In genomic region chr1:19385869-19386591, GRCh38 we compare ENCODE assay signal across 13 cellular contexts.
DNase-seq lines count a peak whose midpoint lies in the region; ATAC-seq, FAIRE-seq and TF ChIP-seq lines count a peak whose summit lies in the region.
"Had no signal": no experiment of that assay in that cellular context is flagged by ENCODE, and none has a peak within 500 bp of the region (broad histone marks: within the 10 kb centered on the region; RNA-seq: fewer than 3 reads in every experiment).

No MANE protein-coding gene starts in this region.

- H4K20me1 ChIP-seq in astrocyte (ENCODE audit: insufficient read depth, low read length): peaks cover 97% of the 10 kb centered on the region

- WGBS in right cardiac atrium: 30% methylated on average over 15 of the region's 15 CpGs

- no peak for DNase-seq in CD4-positive, CD25-positive, alpha-beta regulatory T cell
- DNase-seq in astrocyte (ENCODE audit: low read depth) (peak; percentile 62), right cardiac atrium (peak; percentile 77 to 82 (median 78)), gastrocnemius medialis (no peak), T1000 (lab: John Stamatoyannopoulos, UW) (no peak), UCSD-AML1 (lab: John Stamatoyannopoulos, UW; ENCODE audit: unreplicated experiment) (no peak), NCI-H1436 (lab: John Stamatoyannopoulos, UW) (no peak), SKM-1 (lab: John Stamatoyannopoulos, UW; ENCODE audit: unreplicated experiment) (no peak)
- DNase-seq: nucleus accumbens; stimulated activated CD8-positive, alpha-beta memory T cell treated with anti-CD3 and anti-CD28 coated beads, Interleukin-4, amount 100 ng/mL, for 48 hours had no signal

- H3K9me3 Mint-ChIP-seq in CD4-positive, CD25-positive, alpha-beta regulatory T cell: peaks cover 0 to 2% (median 0%) of the 10 kb centered on the region in 7 donors
- no peaks in the 10 kb centered on the region for H3K9me3 Mint-ChIP-seq in astrocyte (ENCODE audit: unreplicated experiment)
- H3K9me3 Mint-ChIP-seq: activated T-helper 2 cell treated with anti-CD3 and anti-CD28 coated beads, Interferon-gamma antibody, Interleukin-2, Interleukin-4, amounts not matched to agents 10 μg/mL and 5 μg/mL and 100 μg/mL, durations not matched to agents 14 hours and 24 hours and 36 hours; T-helper 1 cell treated with Interleukin-12 subunit alpha and Interleukin-12 subunit beta and Interleukin-4 antibody, amounts not matched to agents 30 μg/mL and 1 μg/mL, for 36 hours had no signal

- no peak for TF ChIP-seq POLR2A in gastrocnemius medialis (IDR thresholded peaks at IDR 0.05)

- H3K27me3 Mint-ChIP-seq in CD4-positive, CD25-positive, alpha-beta regulatory T cell: no peaks in the 10 kb centered on the region
- H3K27me3 Mint-ChIP-seq in astrocyte (ENCODE audit: low read depth, unreplicated experiment): no peaks in the 10 kb centered on the region

- peaks cover 15% of the 10 kb centered on the region for H3K4me1 ChIP-seq in CD4-positive, CD25-positive, alpha-beta regulatory T cell (ENCODE audit: control insufficient read depth, insufficient read depth, low read length, poor library complexity, severe bottlenecking)
- H3K4me1 ChIP-seq in astrocyte (ENCODE audit: insufficient read depth, low read length) (peaks cover 31% of the 10 kb centered on the region), right cardiac atrium (ENCODE audit: control insufficient read depth, insufficient read depth, low read length) (peaks cover 12% of the 10 kb centered on the region), gastrocnemius medialis (peaks cover 23% of the 10 kb centered on the region in 2 donors)

- H2AFZ ChIP-seq in astrocyte (ENCODE audit: low read depth, low read length): no peak overlapping the region

- H3K27me3 ChIP-seq in CD4-positive, CD25-positive, alpha-beta regulatory T cell (ENCODE audit: control insufficient read depth, insufficient read depth, low read length): no peaks in the 10 kb centered on the region
- H3K27me3 ChIP-seq in astrocyte (ENCODE audit: insufficient read depth, low read length) (no peaks in the 10 kb centered on the region), right cardiac atrium (ENCODE audit: control insufficient read depth, insufficient read depth) (no peaks in the 10 kb centered on the region), gastrocnemius medialis (no peaks in the 10 kb centered on the region)

- H3K27ac ChIP-seq in CD4-positive, CD25-positive, alpha-beta regulatory T cell (ENCODE audit: insufficient read depth, low read length, poor library complexity, severe bottlenecking): no peak overlapping the region
- H3K27ac ChIP-seq in astrocyte (ENCODE audit: low read depth, low read length) (peak overlapping the region; percentile 6), right cardiac atrium (ENCODE audit: low read length) (no peak overlapping the region), gastrocnemius medialis (peak overlapping the region in 3 of 4 donors; percentile 16 to 49 (median 47))
- H3K27ac ChIP-seq: epithelial cell of prostate had no signal

- H3K4me3 ChIP-seq in CD4-positive, CD25-positive, alpha-beta regulatory T cell (ENCODE audit: low read depth, low read length): no peak overlapping the region
- H3K4me3 ChIP-seq in astrocyte (ENCODE audit: insufficient read depth, low read depth, low read length): no peak overlapping the region
- H3K4me3 ChIP-seq in right cardiac atrium (ENCODE audit: low read length): no peak overlapping the region
- no peak overlapping the region for H3K4me3 ChIP-seq in gastrocnemius medialis

- peaks cover 14 to 58% (median 44%) of the 10 kb centered on the region in 4 donors for H3K4me1 Mint-ChIP-seq in CD4-positive, CD25-positive, alpha-beta regulatory T cell
- peaks cover 32% of the 10 kb centered on the region for H3K4me1 Mint-ChIP-seq in astrocyte (ENCODE audit: low read depth, unreplicated experiment)

- peaks cover 53% of the 10 kb centered on the region for H3K36me3 ChIP-seq in CD4-positive, CD25-positive, alpha-beta regulatory T cell (ENCODE audit: control insufficient read depth, insufficient read depth, low read length)
- H3K36me3 ChIP-seq in astrocyte (ENCODE audit: insufficient read depth, low read length) (peaks cover 12% of the 10 kb centered on the region), gastrocnemius medialis (peaks cover 0 to 8% of the 10 kb centered on the region in 2 donors)

- in situ Hi-C loops in gastrocnemius medialis (cut with MboI; ENCODE audit: low sequenced_read_pairs in 4 of 4): loop anchor here in 2 of 4 donors (10.0 to 25.0 kb wide), 3 partner anchors 99 to 269 kb away; partner anchors contain the start of gene CAPZB (in 2 of the 2)

- H3K36me3 Mint-ChIP-seq in CD4-positive, CD25-positive, alpha-beta regulatory T cell: peaks cover 26% of the 10 kb centered on the region
- peaks cover 15% of the 10 kb centered on the region for H3K36me3 Mint-ChIP-seq in astrocyte (ENCODE audit: low read depth, unreplicated experiment)

- no peak overlapping the region for H3K4me3 Mint-ChIP-seq in CD4-positive, CD25-positive, alpha-beta regulatory T cell
- H3K4me3 Mint-ChIP-seq in astrocyte (ENCODE audit: unreplicated experiment): no peak overlapping the region
- H3K4me3 Mint-ChIP-seq: T-helper 1 cell treated with Interleukin-12 subunit alpha and Interleukin-12 subunit beta and Interleukin-4 antibody, amounts not matched to agents 30 μg/mL and 1 μg/mL, for 36 hours had no signal

- FAIRE-seq in astrocyte (lab: Jason Lieb, UNC): peak; percentile 9

- TF ChIP-seq CTCF in astrocyte (IDR thresholded peaks at IDR 0.05; ENCODE audit: insufficient read depth, low read depth, low read length): no peak
- no peak for TF ChIP-seq CTCF in gastrocnemius medialis (IDR thresholded peaks at IDR 0.05 in 4 of 5, conservative IDR thresholded peaks at IDR 0.05 in 1 of 5)

- H3K4me2 ChIP-seq in astrocyte (ENCODE audit: low read length): peak overlapping the region; percentile 59

- peaks cover 90% of the 10 kb centered on the region for H3K79me2 ChIP-seq in astrocyte (ENCODE audit: insufficient read depth, low read length)

- intact Hi-C loops in right cardiac atrium (cut with DNase I) (loop anchor here in 1 of 4 donors (10.0 kb wide), 1 partner anchor 269 kb away; no protein-coding TSS in a partner anchor), gastrocnemius medialis (cut with DNase I; ENCODE audit: low total_unique reads) (no loop called here)

- peak overlapping the region in 2 of 3 donors; percentile 52 to 58 for H3K27ac Mint-ChIP-seq in CD4-positive, CD25-positive, alpha-beta regulatory T cell
- no peak overlapping the region for H3K27ac Mint-ChIP-seq in astrocyte (ENCODE audit: unreplicated experiment)
- H3K27ac Mint-ChIP-seq: T-helper 1 cell treated with Interleukin-12 subunit alpha and Interleukin-12 subunit beta and Interleukin-4 antibody, amounts not matched to agents 30 μg/mL and 1 μg/mL, for 36 hours had no signal

- H3K9me3 ChIP-seq in CD4-positive, CD25-positive, alpha-beta regulatory T cell (ENCODE audit: control insufficient read depth in 2 of 2, low read length in 2 of 2): no peaks in the 10 kb centered on the region
- H3K9me3 ChIP-seq in astrocyte (ENCODE audit: insufficient read depth, low read depth, low read length) (no peaks in the 10 kb centered on the region), right cardiac atrium (ENCODE audit: control insufficient read depth, low read length) (no peaks in the 10 kb centered on the region), gastrocnemius medialis (no peaks in the 10 kb centered on the region)

- H3K9ac ChIP-seq in astrocyte (ENCODE audit: low read length): no peak overlapping the region

- no peak for ATAC-seq in CD4-positive, CD25-positive, alpha-beta regulatory T cell (ENCODE audit: low read depth in 2 of 2)
- peak; percentile 87 to 88 for ATAC-seq in right cardiac atrium
- peak; percentile 38 to 70 for ATAC-seq in gastrocnemius medialis

Comparison
In these comparisons a context has a peak if more than half of its experiments do, and no peak if none do; other contexts are left out.
1. ATAC-seq: peak in right cardiac atrium (2 of 2) and gastrocnemius medialis (2 of 2); none in CD4-positive, CD25-positive, alpha-beta regulatory T cell (0 of 2).
2. DNase-seq: peak in astrocyte (single experiment) and right cardiac atrium (3 of 3); none in CD4-positive, CD25-positive, alpha-beta regulatory T cell (0 of 3), gastrocnemius medialis (0 of 2), T1000 (single experiment), UCSD-AML1 (single experiment), NCI-H1436 (single experiment) and SKM-1 (single experiment).
3. H3K27ac ChIP-seq: peak in astrocyte (single experiment) and gastrocnemius medialis (3 of 4); none in CD4-positive, CD25-positive, alpha-beta regulatory T cell (single experiment) and right cardiac atrium (single experiment).